8 cellular contexts compared by ENCODE assay signal in genomic region chr22:49992921-49993648, GRCh38. TPM values are rescaled to one million over a fixed set of nuclear protein-coding genes. Genes with fewer than 3 reads are reported as not detected.
DNase-seq lines count a peak whose midpoint lies in the region; ATAC-seq, FAIRE-seq and TF ChIP-seq lines count a peak whose summit lies in the region.

No MANE protein-coding gene starts in this region.

- CTCF ChIA-PET in CD4-positive, alpha-beta memory T cell (lab: Charles Lee; ENCODE audit: partially characterized antibody), result interaction anchor here (0.7 to 4.5 kb wide), 15 partner anchors 10 to 230 kb away, joined by 3 to 31 read pairs (median 4); no protein-coding TSS in a partner anchor
- CTCF ChIA-PET in IMR-90 (lab: Yijun Ruan, JAX), result interaction anchor here (1.1 to 1.3 kb wide), 2 partner anchors 12 to 62 kb away, joined by 3 to 4 read pairs; no protein-coding TSS in a partner anchor
- CTCF ChIA-PET in WTC11 (lab: Charles Lee), result interaction anchor here (0.6 to 5.5 kb wide), 17 partner anchors 10 to 92 kb away, joined by 3 to 50 read pairs (median 4); partner anchors contain the start of genes IL17REL and MLC1
- CTCF ChIA-PET in HepG2 (lab: Yijun Ruan, JAX; ENCODE audit: low intra/inter-chr PET ratio, low total read pairs), result interaction anchor here (1.7 kb wide), 1 partner anchor 63 kb away, joined by 26 read pairs; no protein-coding TSS in a partner anchor

- no peaks in the 10 kb centered on the region for H3K79me2 ChIP-seq in HepG2 (ENCODE audit: insufficient read depth, low read length)

- peak overlapping the region in 5 of 7 donors; percentile 15 to 74 (median 50) for H3K27ac Mint-ChIP-seq in CD4-positive, alpha-beta memory T cell
- no peak overlapping the region for H3K27ac Mint-ChIP-seq in WTC11

- H3K4me2 ChIP-seq in IMR-90 (ENCODE audit: low read depth, low read length) (no peak overlapping the region), HepG2 (ENCODE audit: low read depth, low read length) (peak overlapping the region; percentile 33; the same call in 1 of the 2 replicates)

- H2BK15ac ChIP-seq in IMR-90 (ENCODE audit: low read depth, low read length), result no peak overlapping the region

- TF ChIP-seq EP300 in HepG2 (IDR thresholded peaks at IDR 0.05; ENCODE audit: low read depth in 2 of 2, low read length in 2 of 2), result no peak
- no peak for TF ChIP-seq EP300 in HepG2 (CRISPR knock-in tag; IDR thresholded peaks at IDR 0.05; ENCODE audit: borderline replicate concordance)

- H3K4ac ChIP-seq in IMR-90 (ENCODE audit: low read depth, low read length), result no peak overlapping the region

- peak; percentile 47 to 69 (median 57) for DNase-seq in CD4-positive, alpha-beta memory T cell
- peak; percentile 43 for DNase-seq in IMR-90
- DNase-seq in WTC11 (ENCODE audit: low spot score), result peak; percentile 72
- DNase-seq in central memory CD4-positive, alpha-beta T cell, result peak; percentile 41
- DNase-seq in HepG2 (ENCODE audit: low spot score), result peak; percentile 49
- DNase-seq in stimulated activated CD8-positive, alpha-beta memory T cell treated with anti-CD3 and anti-CD28 coated beads, Interleukin-12 subunit alpha, Interleukin-12 subunit beta, amount 100 ng/mL, for 1 hour (ENCODE audit: low read depth), result peak; percentile 61
- DNase-seq in NCI-H774 (lab: John Stamatoyannopoulos, UW), result no peak
- no peak for DNase-seq in cerebellar cortex (ENCODE audit: low spot score)

- H3K4me3 ChIP-seq in CD4-positive, alpha-beta memory T cell (ENCODE audit: low read length in 2 of 2), result no peak overlapping the region
- no peak overlapping the region for H3K4me3 ChIP-seq in IMR-90 (ENCODE audit: insufficient read depth, low read depth, low read length)
- peak overlapping the region in 1 of 3 experiments; percentile 10; a peak in 1 of 6 replicates for H3K4me3 ChIP-seq in HepG2 (replicated peaks in 1 of 3; ENCODE audit: insufficient read depth in 1 of 3, low read depth in 2 of 3, low read length in 3 of 3)

- no peak overlapping the region for H3K23ac ChIP-seq in IMR-90 (ENCODE audit: low read depth, low read length)

- H4K5ac ChIP-seq in IMR-90 (ENCODE audit: low read depth, low read length), result no peak overlapping the region

- no peak overlapping the region for H2BK120ac ChIP-seq in IMR-90 (ENCODE audit: low read depth, low read length)

- no peak overlapping the region for H2BK20ac ChIP-seq in IMR-90 (ENCODE audit: low read depth, low read length)

- dilution Hi-C loops in IMR-90 (cut with HindIII; ENCODE audit: low sequenced_read_pairs, unreplicated experiment), result no loop called here

- peaks cover 9% of the 10 kb centered on the region for H3K4me1 ChIP-seq in CD4-positive, alpha-beta memory T cell (ENCODE audit: insufficient read depth, low read length)
- H3K4me1 ChIP-seq in IMR-90 (ENCODE audit: control insufficient read depth, insufficient read depth, low read length) (no peaks in the 10 kb centered on the region), HepG2 (ENCODE audit: insufficient read depth, low read length) (peaks cover 7% of the 10 kb centered on the region)

- TF ChIP-seq RAD21 in IMR-90 (IDR thresholded peaks at IDR 0.05; ENCODE audit: low read length) (peak; percentile 69), HepG2 (CRISPR knock-in tag; IDR thresholded peaks at IDR 0.05) (peak; percentile 79)

- H3K4me1 Mint-ChIP-seq in CD4-positive, alpha-beta memory T cell, result peaks cover 3 to 12% (median 6%) of the 10 kb centered on the region in 4 donors
- no peaks in the 10 kb centered on the region for H3K4me1 Mint-ChIP-seq in WTC11

- peaks cover 4% of the 10 kb centered on the region in 2 donors for H3K27me3 Mint-ChIP-seq in CD4-positive, alpha-beta memory T cell
- peaks cover 28% of the 10 kb centered on the region for H3K27me3 Mint-ChIP-seq in WTC11 (ENCODE audit: low read depth)

- no peaks in the 10 kb centered on the region for H3K9me3 ChIP-seq in CD4-positive, alpha-beta memory T cell (ENCODE audit: control insufficient read depth in 1 of 2, low read length in 2 of 2)
- H3K9me3 ChIP-seq in IMR-90 (ENCODE audit: control insufficient read depth, insufficient read depth, low read length) (peaks cover 14% of the 10 kb centered on the region), HepG2 (ENCODE audit: low read length) (peaks cover 6% of the 10 kb centered on the region; the same call in 1 of the 2 replicates)

- H2AFZ ChIP-seq in IMR-90 (replicated peaks; ENCODE audit: low read length, poor library complexity), result peak overlapping the region; percentile 79
- H2AFZ ChIP-seq in HepG2 (ENCODE audit: low read length), result no peak overlapping the region

- TF ChIP-seq POLR2A in IMR-90 (IDR thresholded peaks at IDR 0.05; ENCODE audit: low read depth, low read length) (no peak), HepG2 (IDR thresholded peaks at IDR 0.05; ENCODE audit: insufficient read depth in 1 of 2, low read depth in 2 of 2, low read length in 2 of 2) (no peak)

- peaks cover 0 to 3% of the 10 kb centered on the region in 2 donors for H3K36me3 Mint-ChIP-seq in CD4-positive, alpha-beta memory T cell
- peaks cover 18% of the 10 kb centered on the region for H3K36me3 Mint-ChIP-seq in WTC11

- in situ Hi-C loops in IMR-90 (cut with MboI; ENCODE audit: low sequenced_read_pairs) (no loop called here), HepG2 (cut with HindIII; ENCODE audit: extremely low pct_ligation_motif_present, low pct_unique_long_range_greater_than_20kb) (loop anchor here (5.0 kb wide), 1 partner anchor 61 kb away; no protein-coding TSS in a partner anchor)

- 42% methylated on average over 6 of the region's 23 CpGs; no CpG with 5 or more reads in 1 of the 2 experiments for WGBS in IMR-90 (ENCODE audit: extremely low coverage in 2 of 2, insufficient read length in 1 of 2), 2 experiments
- WGBS in HepG2 (ENCODE audit: low lambda C conversion rate), result 7% methylated on average over 13 of the region's 23 CpGs

- POLR2A ChIA-PET in CD4-positive, alpha-beta memory T cell (lab: Charles Lee; ENCODE audit: partially characterized antibody), result interaction anchor here (1.7 to 2.7 kb wide), 3 partner anchors 37 to 226 kb away, joined by 5 to 11 read pairs (median 5); no protein-coding TSS in a partner anchor
- POLR2A ChIA-PET in IMR-90 (lab: Charles Lee; ENCODE audit: unreplicated experiment), result no interaction called here
- POLR2A ChIA-PET in WTC11 (lab: Charles Lee), result no interaction called here
- POLR2A ChIA-PET in HepG2 (lab: Yijun Ruan, JAX), result interaction anchor here (1.1 kb wide), 1 partner anchor 26 kb away, joined by 3 read pairs; no protein-coding TSS in a partner anchor

- no peak overlapping the region for H3K18ac ChIP-seq in IMR-90 (ENCODE audit: low read depth, low read length)

- BruUV-seq in IMR-90 (replicated peaks; lab: Mats Ljungman, UMichigan), result no TSS peak
- no TSS peak for BruUV-seq in HepG2 (replicated peaks; lab: Mats Ljungman, UMichigan)

- H4K20me1 ChIP-seq in IMR-90 (ENCODE audit: insufficient read depth, low read length) (no peaks in the 10 kb centered on the region), HepG2 (ENCODE audit: insufficient read depth, low read length) (no peaks in the 10 kb centered on the region)

- no peaks in the 10 kb centered on the region for H3K9me1 ChIP-seq in IMR-90 (ENCODE audit: insufficient read depth, low read length)

- no peak overlapping the region for H2BK5ac ChIP-seq in IMR-90 (ENCODE audit: low read depth, low read length, poor library complexity, severe bottlenecking)

- no peak overlapping the region for H3K27ac ChIP-seq in CD4-positive, alpha-beta memory T cell (ENCODE audit: low read depth, low read length)
- H3K27ac ChIP-seq in IMR-90 (ENCODE audit: insufficient read depth, low read length) (no peak overlapping the region), HepG2 (ENCODE audit: extremely low read length, insufficient read depth, low read length) (no peak overlapping the region)

- H3K56ac ChIP-seq in IMR-90 (ENCODE audit: extremely low read depth, insufficient read depth, low read length), result no peak overlapping the region

- no peak overlapping the region for H4K8ac ChIP-seq in IMR-90 (ENCODE audit: low read depth in 2 of 2, low read length in 2 of 2)

- peaks cover 0 to 19% (median 13%) of the 10 kb centered on the region in 8 donors for H3K9me3 Mint-ChIP-seq in CD4-positive, alpha-beta memory T cell
- H3K9me3 Mint-ChIP-seq in WTC11, result peaks cover 27% of the 10 kb centered on the region

- TF ChIP-seq CTCF in IMR-90 (conservative IDR thresholded peaks at IDR 0.05; ENCODE audit: low read depth, low read length) (peak; percentile 69), WTC11 (IDR thresholded peaks at IDR 0.05) (peak; percentile 55), HepG2 (CRISPR knock-in tag; IDR thresholded peaks at IDR 0.05) (peak; percentile 94)

- FAIRE-seq in HepG2 (lab: Jason Lieb, UNC), result peak; percentile 18

- H3K27me3 ChIP-seq in CD4-positive, alpha-beta memory T cell (ENCODE audit: insufficient read depth, low read length), result no peaks in the 10 kb centered on the region
- H3K27me3 ChIP-seq in IMR-90 (ENCODE audit: control insufficient read depth, insufficient read depth, low read length), result no peaks in the 10 kb centered on the region
- H3K27me3 ChIP-seq in HepG2 (ENCODE audit: control insufficient read depth in 1 of 2, insufficient read depth in 2 of 2, low read length in 2 of 2), result peaks cover 3 to 19% of the 10 kb centered on the region in 2 experiments; a peak in 2 of 5 replicates

- H3K14ac ChIP-seq in IMR-90 (replicated peaks; ENCODE audit: low read depth, low read length), result no peak overlapping the region

- peak overlapping the region in 3 of 8 donors; percentile 38 to 64 (median 60) for H3K4me3 Mint-ChIP-seq in CD4-positive, alpha-beta memory T cell
- no peak overlapping the region for H3K4me3 Mint-ChIP-seq in WTC11

- H3K9ac ChIP-seq in IMR-90 (ENCODE audit: low read depth, low read length) (no peak overlapping the region), HepG2 (ENCODE audit: insufficient read depth, low read depth, low read length) (no peak overlapping the region)

- no peak overlapping the region for H4K91ac ChIP-seq in IMR-90 (ENCODE audit: insufficient read depth, low read depth, low read length)

- H2AK9ac ChIP-seq in IMR-90 (replicated peaks; ENCODE audit: low read depth, low read length, poor library complexity), result no peak overlapping the region

- no peaks in the 10 kb centered on the region for H3K36me3 ChIP-seq in CD4-positive, alpha-beta memory T cell (ENCODE audit: insufficient read depth, low read length)
- H3K36me3 ChIP-seq in IMR-90 (ENCODE audit: control insufficient read depth, insufficient read depth, low read length) (no peaks in the 10 kb centered on the region), HepG2 (replicated peaks in 1 of 2; ENCODE audit: control insufficient read depth in 1 of 2, insufficient read depth in 2 of 2, low read length in 2 of 2) (no peaks in the 10 kb centered on the region)

- peak; percentile 97 for ATAC-seq in IMR-90 (ENCODE audit: low read depth)
- peak; percentile 90 for ATAC-seq in WTC11
- peak; percentile 92 for ATAC-seq in HepG2

- no peaks in the 10 kb centered on the region for H3K79me1 ChIP-seq in IMR-90 (ENCODE audit: low read depth in 1 of 2, low read length in 2 of 2)

- intact Hi-C loops in CD4-positive, alpha-beta memory T cell (cut with micrococcal nuclease), result loop anchor here (1.0 kb wide), 3 partner anchors 37 to 226 kb away; no protein-coding TSS in a partner anchor
- intact Hi-C loops in IMR-90 (cut with micrococcal nuclease) (no loop called here), HepG2 (cut with micrococcal nuclease; ENCODE audit: unreplicated experiment) (loop anchor here (5.0 kb wide), 1 partner anchor 39 kb away; no protein-coding TSS in a partner anchor)

- no peak overlapping the region for H2AK5ac ChIP-seq in IMR-90 (ENCODE audit: low read depth, low read length)

RNA-seq across cellular contexts. Expression of gene IL17REL, which starts 19.5 kb away (rescaled TPM):
- total RNA-seq in CD4-positive, alpha-beta memory T cell, result not detected
- polyA plus RNA-seq in CD4-positive, alpha-beta memory T cell, result not detected
- total RNA-seq in IMR-90 (2012; rRNA removed) (not detected in 2 replicates), WTC11 (2021) (0.23 to 0.34 TPM (median 0.24 TPM) in 3 replicates), HepG2 (2016; rRNA removed; fragmentation: Illumina TruSeq; extraction: Trizol) (not detected in 2 replicates)
- polyA plus RNA-seq in IMR-90 (2012; rRNA removed) (not detected in 2 replicates), HepG2 (2011; rRNA removed) (not detected in 2 replicates)
- 0.01 TPM in 1 of 2 replicates, not detected in the other for polyA plus RNA-seq in IMR-90 (2012; cell fraction: cytosol; rRNA removed)
- polyA plus RNA-seq in IMR-90 (2012; cell fraction: nucleus; rRNA removed; ENCODE audit: low replicate concordance), result 0.04 and 0.05 TPM in 2 replicates
- not detected in 2 replicates for total RNA-seq in HepG2 (2016; cell fraction: cytosol; rRNA removed; fragmentation: Illumina TruSeq; extraction: Trizol; ENCODE audit: low read depth)
- not detected in 2 replicates for total RNA-seq in HepG2 (2016; cell fraction: insoluble cytoplasmic fraction; rRNA removed; fragmentation: Illumina TruSeq; extraction: Trizol)
- total RNA-seq in HepG2 (2016; cell fraction: membrane; rRNA removed; fragmentation: Illumina TruSeq; extraction: Trizol), result not detected in 2 replicates
- total RNA-seq in HepG2 (2016; cell fraction: nucleus; rRNA removed; fragmentation: Illumina TruSeq; extraction: Trizol), result not detected in 2 replicates
- polyA plus RNA-seq in HepG2 (2011; cell fraction: cytosol; rRNA removed), result not detected in 2 replicates
- polyA plus RNA-seq in HepG2 (2011; cell fraction: nucleus; rRNA removed), result not detected in 2 replicates
- not detected in 2 replicates for polyA plus RNA-seq in HepG2 (2012)
- not detected in 2 replicates for polyA plus RNA-seq in HepG2 (2016; cell fraction: cytosol; fragmentation: Illumina TruSeq; extraction: Trizol; ENCODE audit: low read depth)
- not detected in 2 replicates for polyA plus RNA-seq in HepG2 (2016; cell fraction: insoluble cytoplasmic fraction; fragmentation: Illumina TruSeq; extraction: Trizol; ENCODE audit: low read depth)
- not detected in 2 replicates for polyA plus RNA-seq in HepG2 (2016; cell fraction: membrane; fragmentation: Illumina TruSeq; extraction: Trizol; ENCODE audit: low read depth)
- polyA plus RNA-seq in HepG2 (2016; cell fraction: nucleus; fragmentation: Illumina TruSeq; extraction: Trizol; ENCODE audit: insufficient read depth, low read depth), result not detected in 2 replicates
- polyA minus RNA-seq in HepG2 (2011; rRNA and poly(A)+ RNA removed; ENCODE audit: low replicate concordance), result 0.07 TPM in 1 of 2 replicates, not detected in the other
- not detected in 2 replicates for polyA minus RNA-seq in HepG2 (2011; cell fraction: cytosol; rRNA and poly(A)+ RNA removed)
- polyA minus RNA-seq in HepG2 (2011; cell fraction: nucleus; rRNA and poly(A)+ RNA removed), result not detected in 2 replicates

RNA-seq across cellular contexts. Expression of gene PIM3, which starts 32.5 kb away (rescaled TPM):
- total RNA-seq in CD4-positive, alpha-beta memory T cell, result 10 to 100 TPM; 58.8 to 62.3 TPM
- polyA plus RNA-seq in CD4-positive, alpha-beta memory T cell, result 10 to 100 TPM; 48.1 to 49.7 TPM
- total RNA-seq in IMR-90 (2012; rRNA removed) (8.6 and 10.3 TPM in 2 replicates), WTC11 (2021) (42.9 to 45.7 TPM (median 44.3 TPM) in 3 replicates), HepG2 (2016; rRNA removed; fragmentation: Illumina TruSeq; extraction: Trizol) (18.2 and 31.2 TPM in 2 replicates)
- polyA plus RNA-seq in IMR-90 (2012; rRNA removed) (24.7 and 28.6 TPM in 2 replicates), HepG2 (2011; rRNA removed) (21.6 and 24.1 TPM in 2 replicates)
- 31.4 and 45.1 TPM in 2 replicates for polyA plus RNA-seq in IMR-90 (2012; cell fraction: cytosol; rRNA removed)
- polyA plus RNA-seq in IMR-90 (2012; cell fraction: nucleus; rRNA removed; ENCODE audit: low replicate concordance), result 37.2 and 85.2 TPM in 2 replicates
- total RNA-seq in HepG2 (2016; cell fraction: cytosol; rRNA removed; fragmentation: Illumina TruSeq; extraction: Trizol; ENCODE audit: low read depth), result 12.4 and 12.6 TPM in 2 replicates
- total RNA-seq in HepG2 (2016; cell fraction: insoluble cytoplasmic fraction; rRNA removed; fragmentation: Illumina TruSeq; extraction: Trizol), result 17.3 and 32.7 TPM in 2 replicates
- 27.1 and 31.2 TPM in 2 replicates for total RNA-seq in HepG2 (2016; cell fraction: membrane; rRNA removed; fragmentation: Illumina TruSeq; extraction: Trizol)
- total RNA-seq in HepG2 (2016; cell fraction: nucleus; rRNA removed; fragmentation: Illumina TruSeq; extraction: Trizol), result 24.6 and 30.5 TPM in 2 replicates
- polyA plus RNA-seq in HepG2 (2011; cell fraction: cytosol; rRNA removed), result 21.4 and 47.8 TPM in 2 replicates
- 121 and 136 TPM in 2 replicates for polyA plus RNA-seq in HepG2 (2011; cell fraction: nucleus; rRNA removed)
- polyA plus RNA-seq in HepG2 (2012), result 22.6 and 36.4 TPM in 2 replicates
- 7.3 and 9.3 TPM in 2 replicates for polyA plus RNA-seq in HepG2 (2016; cell fraction: cytosol; fragmentation: Illumina TruSeq; extraction: Trizol; ENCODE audit: low read depth)
- 21.4 and 25.4 TPM in 2 replicates for polyA plus RNA-seq in HepG2 (2016; cell fraction: insoluble cytoplasmic fraction; fragmentation: Illumina TruSeq; extraction: Trizol; ENCODE audit: low read depth)
- 17.2 and 17.8 TPM in 2 replicates for polyA plus RNA-seq in HepG2 (2016; cell fraction: membrane; fragmentation: Illumina TruSeq; extraction: Trizol; ENCODE audit: low read depth)
- 62.7 and 63.0 TPM in 2 replicates for polyA plus RNA-seq in HepG2 (2016; cell fraction: nucleus; fragmentation: Illumina TruSeq; extraction: Trizol; ENCODE audit: insufficient read depth, low read depth)
- polyA minus RNA-seq in HepG2 (2011; rRNA and poly(A)+ RNA removed; ENCODE audit: low replicate concordance), result 8.8 and 50.3 TPM in 2 replicates
- 23.0 and 37.5 TPM in 2 replicates for polyA minus RNA-seq in HepG2 (2011; cell fraction: cytosol; rRNA and poly(A)+ RNA removed)
- polyA minus RNA-seq in HepG2 (2011; cell fraction: nucleus; rRNA and poly(A)+ RNA removed), result 17.0 and 22.8 TPM in 2 replicates

Comparison
In these comparisons a context has a peak if more than half of its experiments do, and no peak if none do; other contexts are left out.
1. DNase-seq: peak in CD4-positive, alpha-beta memory T cell (5 of 5), IMR-90 (single experiment), WTC11 (single experiment), central memory CD4-positive, alpha-beta T cell (single experiment), HepG2 (single experiment) and stimulated activated CD8-positive, alpha-beta memory T cell treated with anti-CD3 and anti-CD28 coated beads, Interleukin-12 subunit alpha, Interleukin-12 subunit beta, amount 100 ng/mL, for 1 hour (single experiment); none in NCI-H774 (single experiment) and cerebellar cortex (single experiment).
2. POLR2A ChIA-PET loops: an anchor here in CD4-positive, alpha-beta memory T cell (1.7 to 2.7 kb wide) and HepG2 (1.1 kb wide); none called in IMR-90 and WTC11.
3. Peak in every context shown above with its lines, with median percentiles within 50 percentile points of each other: ATAC-seq and CTCF ChIP-seq.